ENCODE assay signal across 1 cellular context in the genomic region with DNA sequence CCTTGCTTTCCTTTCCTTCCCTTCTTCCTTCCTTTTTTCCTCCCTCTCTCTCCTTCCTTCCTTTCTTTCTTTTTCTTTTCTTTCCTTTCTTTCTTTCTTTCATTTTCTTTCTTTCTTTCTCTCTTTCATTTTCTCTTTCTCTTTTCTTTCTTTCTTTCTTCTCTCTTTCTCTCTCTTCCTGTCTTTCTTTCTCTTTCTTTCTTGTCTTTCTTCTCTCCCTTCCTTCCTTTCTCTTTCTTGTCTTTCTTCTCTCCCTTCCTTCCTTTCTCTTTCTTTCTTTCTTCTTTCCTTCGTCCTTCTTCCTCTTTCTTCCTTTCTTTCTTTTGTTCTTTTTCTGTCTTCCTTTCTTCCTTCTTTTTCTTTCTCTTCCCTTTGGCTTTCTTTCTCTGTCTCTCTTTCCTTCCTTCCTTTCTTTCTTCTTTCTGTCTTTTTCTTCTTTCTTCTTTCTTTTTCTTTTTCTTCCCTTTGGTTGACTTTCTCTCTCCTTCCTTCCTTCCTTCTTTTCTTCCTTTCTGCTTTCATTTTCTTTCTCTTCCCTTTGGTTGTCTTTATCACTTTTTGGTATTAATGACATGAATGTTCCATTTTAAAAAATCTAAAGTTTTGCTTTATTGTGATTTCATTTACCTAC.
TF ChIP-seq lines count a peak whose summit lies in the region.

No MANE protein-coding gene starts in this region.

TF ChIP-seq in HEK293, 187 proteins besides CTCF, POLR2A, EP300 and RAD21 (continued from another document):
- TF ChIP-seq, protein P1, sequence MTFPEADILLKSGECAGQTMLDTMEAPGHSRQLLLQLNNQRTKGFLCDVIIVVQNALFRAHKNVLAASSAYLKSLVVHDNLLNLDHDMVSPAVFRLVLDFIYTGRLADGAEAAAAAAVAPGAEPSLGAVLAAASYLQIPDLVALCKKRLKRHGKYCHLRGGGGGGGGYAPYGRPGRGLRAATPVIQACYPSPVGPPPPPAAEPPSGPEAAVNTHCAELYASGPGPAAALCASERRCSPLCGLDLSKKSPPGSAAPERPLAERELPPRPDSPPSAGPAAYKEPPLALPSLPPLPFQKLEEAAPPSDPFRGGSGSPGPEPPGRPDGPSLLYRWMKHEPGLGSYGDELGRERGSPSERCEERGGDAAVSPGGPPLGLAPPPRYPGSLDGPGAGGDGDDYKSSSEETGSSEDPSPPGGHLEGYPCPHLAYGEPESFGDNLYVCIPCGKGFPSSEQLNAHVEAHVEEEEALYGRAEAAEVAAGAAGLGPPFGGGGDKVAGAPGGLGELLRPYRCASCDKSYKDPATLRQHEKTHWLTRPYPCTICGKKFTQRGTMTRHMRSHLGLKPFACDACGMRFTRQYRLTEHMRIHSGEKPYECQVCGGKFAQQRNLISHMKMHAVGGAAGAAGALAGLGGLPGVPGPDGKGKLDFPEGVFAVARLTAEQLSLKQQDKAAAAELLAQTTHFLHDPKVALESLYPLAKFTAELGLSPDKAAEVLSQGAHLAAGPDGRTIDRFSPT (tag by site-specific recombination; IDR thresholded peaks at IDR 0.05) = no peak
- TF ChIP-seq ZNF624 (tag by site-specific recombination; IDR thresholded peaks at IDR 0.05) = no peak
